In the genomic region with DNA sequence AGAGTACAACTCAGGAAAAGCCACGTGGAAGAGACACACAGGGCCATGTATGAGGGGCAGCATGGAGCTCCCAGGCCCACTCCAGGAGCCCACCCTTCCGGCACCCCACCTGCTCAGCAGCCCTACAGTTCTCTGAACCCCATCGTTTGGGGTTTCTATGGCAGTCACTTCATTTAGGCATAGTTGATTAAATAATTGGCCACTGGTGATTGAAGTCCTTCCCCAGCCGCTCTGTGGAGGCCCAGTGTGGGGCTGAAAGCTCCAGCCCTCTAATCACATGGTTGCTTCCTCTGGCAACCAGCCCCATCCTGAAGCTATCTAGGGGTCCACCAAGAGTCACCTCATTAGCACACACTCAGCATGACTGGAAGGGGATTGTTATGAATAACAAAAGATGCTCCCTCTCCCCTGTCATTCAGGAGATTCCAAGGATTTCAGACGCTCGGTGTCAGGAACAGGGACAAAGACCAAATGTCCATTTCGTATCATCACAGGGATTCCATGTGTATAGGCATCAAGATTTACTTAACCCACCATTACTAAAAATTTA, we compare ENCODE assay signal across 17 cellular contexts. TPM values are rescaled to one million over a fixed set of nuclear protein-coding genes. Genes with fewer than 3 reads are reported as not detected.
"Had no signal": no experiment of that assay in that cellular context is flagged by ENCODE, and none has a peak within 500 bp of the region (broad histone marks: within the 10 kb centered on the region; RNA-seq: fewer than 3 reads in every experiment).

No MANE protein-coding gene starts in this region.

- H3K27ac Mint-ChIP-seq: naive B cell, nephron had no signal

- H3K9me3 ChIP-seq: heart left ventricle, psoas muscle had no signal

- H3K4me3 ChIP-seq: heart left ventricle, lung, psoas muscle, sigmoid colon, skin epidermis had no signal

- ATAC-seq: left cardiac atrium, left ventricle myocardium superior had no signal

- H3K4me3 Mint-ChIP-seq: nephron had no signal

- DNase-seq: kidney, mesenchymal stem cell, naive B cell, sigmoid colon had no signal

- H3K27ac ChIP-seq: heart left ventricle, psoas muscle, sigmoid colon, skin epidermis had no signal

- H3K36me3 ChIP-seq: heart left ventricle, sigmoid colon had no signal

- H3K4me1 ChIP-seq: psoas muscle, sigmoid colon had no signal

- H3K9me3 Mint-ChIP-seq: nephron had no signal

- H3K4me1 Mint-ChIP-seq: naive B cell, nephron had no signal

RNA-seq across cellular contexts. Expression of gene S100A7A, which starts 12.2 kb away (rescaled TPM):
- total RNA-seq: dermis blood vessel endothelial cell, fibroblast of lung, frontal cortex, glomerular endothelial cell, heart left ventricle, kidney, left cardiac atrium, left ventricle myocardium superior, lung, osteoblast, psoas muscle, sigmoid colon, urinary bladder had no signal
- polyA plus RNA-seq: fibroblast of lung, heart left ventricle, lung, psoas muscle, sigmoid colon, urinary bladder had no signal

RNA-seq across cellular contexts. Expression of gene S100A8, which starts 13.3 kb away (rescaled TPM):
- total RNA-seq: dermis blood vessel endothelial cell, fibroblast of lung, glomerular endothelial cell, osteoblast had no signal
- polyA plus RNA-seq: fibroblast of lung had no signal

RNA-seq across cellular contexts. Expression of gene S100A12, which starts 28.7 kb away (rescaled TPM):
- total RNA-seq: dermis blood vessel endothelial cell, fibroblast of lung, glomerular endothelial cell, osteoblast, sigmoid colon had no signal
- polyA plus RNA-seq: fibroblast of lung had no signal

RNA-seq across cellular contexts. Expression of gene S100A9, which starts 46.5 kb away (rescaled TPM):
- total RNA-seq: fibroblast of lung, glomerular endothelial cell had no signal
- polyA plus RNA-seq: fibroblast of lung had no signal

RNA-seq across cellular contexts. Expression of gene PGLYRP4, which starts 55.5 kb away (rescaled TPM):
- total RNA-seq: dermis blood vessel endothelial cell, fibroblast of lung, frontal cortex, glomerular endothelial cell, heart left ventricle, kidney, left cardiac atrium, left ventricle myocardium superior, osteoblast, psoas muscle, sigmoid colon, urinary bladder had no signal
- polyA plus RNA-seq: fibroblast of lung, heart left ventricle, psoas muscle had no signal
